In the genomic region with DNA sequence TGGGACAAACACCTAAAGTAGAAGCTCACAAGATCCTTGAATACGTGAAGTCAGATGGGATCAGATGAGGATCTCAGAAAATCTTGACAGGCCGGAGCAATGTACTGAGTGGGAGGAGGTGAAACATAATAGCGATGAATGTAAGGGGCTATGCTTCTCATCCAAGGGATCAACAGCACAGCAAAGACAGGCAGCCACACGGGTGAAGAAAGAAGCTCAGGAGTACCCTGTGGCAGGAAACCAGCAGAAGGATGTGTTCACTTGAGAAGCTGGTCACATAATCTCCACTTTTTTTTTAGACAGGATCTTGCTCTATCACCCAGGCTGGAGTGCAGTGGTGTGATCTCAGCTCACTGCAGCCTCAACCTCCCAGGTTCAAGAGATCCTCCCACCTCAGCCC, we compare ENCODE assay signal across 26 cellular contexts.
"Had no signal": no experiment of that assay in that cellular context is flagged by ENCODE, and none has a peak within 500 bp of the region (broad histone marks: within the 10 kb centered on the region; RNA-seq: fewer than 3 reads in every experiment).

No MANE protein-coding gene starts in this region.

- H3K27me3 Mint-ChIP-seq: activated CD4-positive, alpha-beta T cell treated with anti-CD3 and anti-CD28 coated beads, Interleukin-2, amount 10 ng/mL, durations not matched to agents 7 days and 5 days had no signal

- H3K36me3 Mint-ChIP-seq: activated naive CD4-positive, alpha-beta T cell treated with anti-CD3 and anti-CD28 coated beads, Interleukin-2, amount 10 ng/mL, durations not matched to agents 7 days and 5 days had no signal

- H3K9me3 Mint-ChIP-seq: activated CD4-positive, alpha-beta memory T cell treated with anti-CD3 and anti-CD28 coated beads, Interleukin-2, amount 10 ng/mL, durations not matched to agents 7 days and 5 days; activated CD4-positive, alpha-beta T cell treated with anti-CD3 and anti-CD28 coated beads, Interleukin-2, amount 10 ng/mL, durations not matched to agents 7 days and 5 days; activated naive CD4-positive, alpha-beta T cell treated with anti-CD3 and anti-CD28 coated beads, Interleukin-2, amount 10 ng/mL, durations not matched to agents 7 days and 5 days; activated T-cell treated with anti-CD3 and anti-CD28 coated beads, Interleukin-2, amount 50 U/mL, for 72 hours; activated T-helper 2 cell treated with anti-CD3 and anti-CD28 coated beads, Interferon-gamma antibody, Interleukin-2, Interleukin-4, amounts not matched to agents 10 μg/mL and 5 μg/mL and 100 μg/mL, durations not matched to agents 14 hours and 24 hours and 36 hours had no signal

- DNase-seq: activated CD4-positive, alpha-beta memory T cell treated with anti-CD3 and anti-CD28 coated beads, Interleukin-2, amount 10 ng/mL, durations not matched to agents 7 days and 5 days; activated CD4-positive, alpha-beta T cell treated with anti-CD3 and anti-CD28 coated beads, Interleukin-2, amount 10 ng/mL, durations not matched to agents 7 days and 5 days; activated CD4-positive, CD25-positive, alpha-beta regulatory T cell; activated gamma-delta T cell treated with Interleukin-2 at 50 U/mL for 16 hours; activated naive CD4-positive, alpha-beta T cell treated with anti-CD3 and anti-CD28 coated beads, Interleukin-2, amount 10 ng/mL, durations not matched to agents 7 days and 5 days; activated T-cell treated with anti-CD3 and anti-CD28 coated beads for 4 hours; activated T-cell treated with anti-CD3 and anti-CD28 coated beads, Interleukin-2, amount 50 U/mL, for 72 hours; aorta; caudate nucleus; colonic mucosa; MG63; NCI-H1105; NCI-H1436; NCI-H1694 treated with DMSO at 0.1 percent for 48 hours; NCI-H2081; NCI-H345; NCI-H510A; NCI-H526 treated with DMSO at 0.1 percent for 48 hours; NK-92 treated with Interleukin-12 subunit alpha and Interleukin-12 subunit beta, amount 100 ng/mL, for 24 hours; PC-3; SHP77; T-helper 2 cell; T1000 had no signal

- H3K4me3 Mint-ChIP-seq: activated CD4-positive, alpha-beta memory T cell treated with anti-CD3 and anti-CD28 coated beads, Interleukin-2, amount 10 ng/mL, durations not matched to agents 7 days and 5 days; activated CD4-positive, alpha-beta T cell treated with anti-CD3 and anti-CD28 coated beads, Interleukin-2, amount 10 ng/mL, durations not matched to agents 7 days and 5 days; activated naive CD4-positive, alpha-beta T cell treated with anti-CD3 and anti-CD28 coated beads, Interleukin-2, amount 10 ng/mL, durations not matched to agents 7 days and 5 days; activated T-cell treated with anti-CD3 and anti-CD28 coated beads, Interleukin-2, amount 50 U/mL, for 72 hours had no signal

- H3K9me3 ChIP-seq: breast epithelium, colonic mucosa, MG63, SJSA1 had no signal

- H3K4me1 Mint-ChIP-seq: activated CD4-positive, alpha-beta memory T cell treated with anti-CD3 and anti-CD28 coated beads, Interleukin-2, amount 10 ng/mL, durations not matched to agents 7 days and 5 days; activated CD4-positive, alpha-beta T cell treated with anti-CD3 and anti-CD28 coated beads, Interleukin-2, amount 10 ng/mL, durations not matched to agents 7 days and 5 days; activated naive CD4-positive, alpha-beta T cell treated with anti-CD3 and anti-CD28 coated beads, Interleukin-2, amount 10 ng/mL, durations not matched to agents 7 days and 5 days had no signal

- H3K27ac ChIP-seq: breast epithelium, colonic mucosa, SJSA1 had no signal

- H3K36me3 ChIP-seq: breast epithelium, colonic mucosa, MG63, SJSA1 had no signal

- H3K27me3 ChIP-seq: breast epithelium, colonic mucosa, MG63 had no signal

- H3K4me1 ChIP-seq: breast epithelium, colonic mucosa, SJSA1 had no signal

- H3K4me3 ChIP-seq: breast epithelium, colonic mucosa, MG63, SJSA1 had no signal

- ATAC-seq: activated T-cell treated with anti-CD3 and anti-CD28 coated beads, Interleukin-2, amount 50 U/mL, for 72 hours; PC-3 had no signal
